In genomic region chr7:117220836-117221235, GRCh38 we compare ENCODE assay signal across 3 cellular contexts.
TF ChIP-seq lines count a peak whose summit lies in the region.

No MANE protein-coding gene starts in this region.

TF ChIP-seq in IMR-90, 13 proteins besides CTCF, POLR2A, EP300 and RAD21:
- no peak for TF ChIP-seq CHD1 (IDR thresholded peaks at IDR 0.05; ENCODE audit: low read depth, low read length)

TF ChIP-seq in H1, 55 proteins besides CTCF, POLR2A, EP300 and RAD21:
- TF ChIP-seq HDAC2 (IDR thresholded peaks at IDR 0.05; ENCODE audit: borderline replicate concordance in 1 of 2, low read depth in 2 of 2, low read length in 2 of 2) (no peak), ATF2 (IDR thresholded peaks at IDR 0.05; ENCODE audit: low read length) (no peak), MAFK (IDR thresholded peaks at IDR 0.05; ENCODE audit: low read depth, low read length) (no peak), ZNF274 (IDR thresholded peaks at IDR 0.05; ENCODE audit: borderline replicate concordance, extremely low read depth, low read length) (no peak), CTBP2 (IDR thresholded peaks at IDR 0.05; ENCODE audit: borderline replicate concordance, insufficient read depth, insufficient read length, low read length) (no peak), BCL11A (IDR thresholded peaks at IDR 0.05; ENCODE audit: low read depth in 2 of 2, low read length in 2 of 2) (no peak), SRF (IDR thresholded peaks at IDR 0.05; ENCODE audit: low read depth, low read length) (no peak), JUND (IDR thresholded peaks at IDR 0.05; ENCODE audit: low read length) (no peak), KDM5A (IDR thresholded peaks at IDR 0.05; ENCODE audit: low read length) (no peak), SIRT6 (IDR thresholded peaks at IDR 0.05; ENCODE audit: low read length) (no peak), CHD2 (IDR thresholded peaks at IDR 0.05; ENCODE audit: low read length) (no peak), KDM1A (IDR thresholded peaks at IDR 0.05; ENCODE audit: borderline replicate concordance, low read length) (no peak), CEBPB (IDR thresholded peaks at IDR 0.05; ENCODE audit: low read depth, low read length) (no peak), SAP30 (IDR thresholded peaks at IDR 0.05; ENCODE audit: insufficient read depth, insufficient replicate concordance, low read length) (no peak), FOSL1 (IDR thresholded peaks at IDR 0.05; ENCODE audit: insufficient read depth, low read depth, low read length) (no peak)
TF ChIP-seq in H1: peak in this region for 0.

TF ChIP-seq in HepG2, 621 proteins besides CTCF, POLR2A, EP300 and RAD21:
- TF ChIP-seq KLF11 (CRISPR knock-in tag; IDR thresholded peaks at IDR 0.05) (no peak), NAIF1 (CRISPR knock-in tag; IDR thresholded peaks at IDR 0.05; ENCODE audit: borderline replicate concordance) (no peak), ZNF768 (CRISPR knock-in tag; IDR thresholded peaks at IDR 0.05) (no peak), ZNF746 (CRISPR knock-in tag; IDR thresholded peaks at IDR 0.05) (no peak), ZNF205 (CRISPR knock-in tag; IDR thresholded peaks at IDR 0.05) (no peak), ISX (CRISPR knock-in tag; conservative IDR thresholded peaks at IDR 0.05) (no peak), ZNF33A (CRISPR knock-in tag; IDR thresholded peaks at IDR 0.05; ENCODE audit: borderline replicate concordance) (no peak), ZNF800 (CRISPR knock-in tag; IDR thresholded peaks at IDR 0.05) (no peak), RCOR2 (CRISPR knock-in tag; IDR thresholded peaks at IDR 0.05) (no peak), ELF1 (CRISPR knock-in tag; IDR thresholded peaks at IDR 0.05) (no peak), HOMEZ (CRISPR knock-in tag; IDR thresholded peaks at IDR 0.05; ENCODE audit: low read depth) (no peak), GABPA (IDR thresholded peaks at IDR 0.05; ENCODE audit: low read depth, low read length) (no peak), GABPA (CRISPR knock-in tag; IDR thresholded peaks at IDR 0.05; ENCODE audit: low read depth) (no peak), FOXP1 (IDR thresholded peaks at IDR 0.05) (no peak), FOXP1 (CRISPR knock-in tag; IDR thresholded peaks at IDR 0.05) (no peak), MAFK (conservative IDR thresholded peaks at IDR 0.05 in 1 of 2, IDR thresholded peaks at IDR 0.05 in 1 of 2; ENCODE audit: low read length in 2 of 2) (no peak)
